ENCODE assay signal across 10 cellular contexts in genomic region chr17:40325156-40326013, GRCh38. TPM values are rescaled to one million over a fixed set of nuclear protein-coding genes. Genes with fewer than 3 reads are reported as not detected.
DNase-seq lines count a peak whose midpoint lies in the region; ATAC-seq and TF ChIP-seq lines count a peak whose summit lies in the region.
"Had no signal": no experiment of that assay in that cellular context is flagged by ENCODE, and none has a peak within 500 bp of the region (broad histone marks: within the 10 kb centered on the region; RNA-seq: fewer than 3 reads in every experiment).

No MANE protein-coding gene starts in this region.

- no peaks in the 10 kb centered on the region for H3K27me3 ChIP-seq in uterus

- H3K4me3 ChIP-seq in uterus = no peak overlapping the region

- H3K4me1 ChIP-seq in uterus = peaks cover 14 to 64% of the 10 kb centered on the region in 2 donors

- TF ChIP-seq POLR2A in uterus (IDR thresholded peaks at IDR 0.05) = no peak

- no peaks in the 10 kb centered on the region for H3K27me3 Mint-ChIP-seq in activated T-helper 2 cell treated with anti-CD3 and anti-CD28 coated beads, Interferon-gamma antibody, Interleukin-2, Interleukin-4, amounts not matched to agents 10 μg/mL and 5 μg/mL and 100 μg/mL, durations not matched to agents 14 hours and 24 hours and 36 hours (ENCODE audit: low read depth)
- H3K27me3 Mint-ChIP-seq in memory B cell = no peaks in the 10 kb centered on the region
- H3K27me3 Mint-ChIP-seq: progenitor cell of endocrine pancreas had no signal

- peak overlapping the region; percentile 83 to 95 for H3K27ac ChIP-seq in uterus
- H3K27ac ChIP-seq: C4-2B had no signal

- no peaks in the 10 kb centered on the region for H3K9me3 Mint-ChIP-seq in activated T-helper 2 cell treated with anti-CD3 and anti-CD28 coated beads, Interferon-gamma antibody, Interleukin-2, Interleukin-4, amounts not matched to agents 10 μg/mL and 5 μg/mL and 100 μg/mL, durations not matched to agents 14 hours and 24 hours and 36 hours
- no peaks in the 10 kb centered on the region for H3K9me3 Mint-ChIP-seq in memory B cell

- peak overlapping the region; percentile 77 for H3K4me3 Mint-ChIP-seq in activated T-helper 2 cell treated with anti-CD3 and anti-CD28 coated beads, Interferon-gamma antibody, Interleukin-2, Interleukin-4, amounts not matched to agents 10 μg/mL and 5 μg/mL and 100 μg/mL, durations not matched to agents 14 hours and 24 hours and 36 hours (ENCODE audit: low read depth)
- peak overlapping the region; percentile 86 for H3K4me3 Mint-ChIP-seq in memory B cell

- peak overlapping the region; percentile 99 for H3K27ac Mint-ChIP-seq in activated T-helper 2 cell treated with anti-CD3 and anti-CD28 coated beads, Interferon-gamma antibody, Interleukin-2, Interleukin-4, amounts not matched to agents 10 μg/mL and 5 μg/mL and 100 μg/mL, durations not matched to agents 14 hours and 24 hours and 36 hours
- peak overlapping the region; percentile 100 for H3K27ac Mint-ChIP-seq in memory B cell
- H3K27ac Mint-ChIP-seq: progenitor cell of endocrine pancreas had no signal

- intact Hi-C loops in Right ventricle myocardium inferior (cut with DNase I) (no loop called here), Right ventricle myocardium superior (cut with DNase I) (no loop called here), uterus (cut with DNase I; ENCODE audit: low total_unique reads) (no loop called here)
- intact Hi-C loops in activated T-helper 2 cell treated with anti-CD3 and anti-CD28 coated beads, Interferon-gamma antibody, Interleukin-2, Interleukin-4, amounts not matched to agents 10 μg/mL and 5 μg/mL and 100 μg/mL, durations not matched to agents 14 hours and 24 hours and 36 hours (cut with micrococcal nuclease) = no loop called here

- DNase-seq in Right ventricle myocardium inferior (ENCODE audit: missing footprints) (peak; percentile 52), Right ventricle myocardium superior (no peak), memory B cell (ENCODE audit: low spot score in 2 of 2) (peak in 1 of 2 donors; percentile 65), uterus (no peak), COLO829 (ENCODE audit: low spot score) (no peak), HUDEP-2 (lab: John Stamatoyannopoulos, UW; ENCODE audit: unreplicated experiment in 76 of 76) (no peak), NCI-H82 treated with DMSO at 0.1 percent for 48 hours (lab: John Stamatoyannopoulos, UW; ENCODE audit: unreplicated experiment) (no peak)
- no peak for DNase-seq in activated T-helper 2 cell treated with anti-CD3 and anti-CD28 coated beads, Interferon-gamma antibody, Interleukin-2, Interleukin-4, amounts not matched to agents 10 μg/mL and 5 μg/mL and 100 μg/mL, durations not matched to agents 14 hours and 24 hours and 36 hours (ENCODE audit: low spot score)

- no peaks in the 10 kb centered on the region for H3K36me3 ChIP-seq in uterus

- no peaks in the 10 kb centered on the region for H3K9me3 ChIP-seq in uterus

- peaks cover 11% of the 10 kb centered on the region for H3K36me3 Mint-ChIP-seq in activated T-helper 2 cell treated with anti-CD3 and anti-CD28 coated beads, Interferon-gamma antibody, Interleukin-2, Interleukin-4, amounts not matched to agents 10 μg/mL and 5 μg/mL and 100 μg/mL, durations not matched to agents 14 hours and 24 hours and 36 hours (ENCODE audit: low read depth)
- H3K36me3 Mint-ChIP-seq in memory B cell = peaks cover 2% of the 10 kb centered on the region

- no peak for TF ChIP-seq CTCF in uterus (IDR thresholded peaks at IDR 0.05)

- ATAC-seq in Right ventricle myocardium inferior (no peak), Right ventricle myocardium superior (ENCODE audit: poor library complexity) (no peak), memory B cell (ENCODE audit: low read depth) (peak; percentile 13)

- peaks cover 79% of the 10 kb centered on the region for H3K4me1 Mint-ChIP-seq in activated T-helper 2 cell treated with anti-CD3 and anti-CD28 coated beads, Interferon-gamma antibody, Interleukin-2, Interleukin-4, amounts not matched to agents 10 μg/mL and 5 μg/mL and 100 μg/mL, durations not matched to agents 14 hours and 24 hours and 36 hours (ENCODE audit: low read depth)
- H3K4me1 Mint-ChIP-seq in memory B cell = peaks cover 69% of the 10 kb centered on the region

RNA-seq across cellular contexts. Expression of gene RARA, which starts 16.4 kb away (rescaled TPM):
- total RNA-seq in Right ventricle myocardium inferior (17.9 TPM), Right ventricle myocardium superior (15.8 TPM), uterus (10 to 100 TPM; 18.9 to 80.5 (median 46.3) TPM)
- 30.4 and 35.1 TPM in 2 replicates for total RNA-seq in activated T-helper 2 cell treated with anti-CD3 and anti-CD28 coated beads, Interferon-gamma antibody, Interleukin-2, Interleukin-4, amounts not matched to agents 10 μg/mL and 5 μg/mL and 100 μg/mL, durations not matched to agents 14 hours and 24 hours and 36 hours

RNA-seq across cellular contexts. Expression of gene CDC6, which starts 37.7 kb away (rescaled TPM):
- total RNA-seq in Right ventricle myocardium inferior = 1.9 TPM
- total RNA-seq in Right ventricle myocardium superior = 1.1 TPM
- 126 and 133 TPM in 2 replicates for total RNA-seq in activated T-helper 2 cell treated with anti-CD3 and anti-CD28 coated beads, Interferon-gamma antibody, Interleukin-2, Interleukin-4, amounts not matched to agents 10 μg/mL and 5 μg/mL and 100 μg/mL, durations not matched to agents 14 hours and 24 hours and 36 hours
- 10 to 100 TPM in 1 of 4 donors, under 1 TPM in 1, not detected in 2; 0.88 to 11.3 TPM for total RNA-seq in uterus

RNA-seq across cellular contexts. Expression of gene GJD3, which starts 39.2 kb away (rescaled TPM):
- total RNA-seq in Right ventricle myocardium inferior (0.92 TPM), Right ventricle myocardium superior (1.3 TPM), uterus (1 to 10 TPM in 1 of 4 donors, under 1 TPM in 1, not detected in 2; 0.83 to 3.8 TPM)
- 0.48 TPM in 1 of 2 replicates, not detected in the other for total RNA-seq in activated T-helper 2 cell treated with anti-CD3 and anti-CD28 coated beads, Interferon-gamma antibody, Interleukin-2, Interleukin-4, amounts not matched to agents 10 μg/mL and 5 μg/mL and 100 μg/mL, durations not matched to agents 14 hours and 24 hours and 36 hours
- total RNA-seq: progenitor cell of endocrine pancreas had no signal

Comparison
In these comparisons a context has a peak if more than half of its experiments do, and no peak if none do; other contexts are left out.
1. RNA of gene CDC6, which starts 37.7 kb away (total RNA-seq): 126 to 133 TPM in activated T-helper 2 cell treated with anti-CD3 and anti-CD28 coated beads, Interferon-gamma antibody, Interleukin-2, Interleukin-4, amounts not matched to agents 10 μg/mL and 5 μg/mL and 100 μg/mL, durations not matched to agents 14 hours and 24 hours and 36 hours; 1.9 TPM in Right ventricle myocardium inferior (single experiment), 1.1 TPM in Right ventricle myocardium superior (single experiment) and 0.88 to 11.3 TPM in uterus; every median in the first group is over 10 times any median in the second.